ENCODE assay signal across 8 cellular contexts in the genomic region with DNA sequence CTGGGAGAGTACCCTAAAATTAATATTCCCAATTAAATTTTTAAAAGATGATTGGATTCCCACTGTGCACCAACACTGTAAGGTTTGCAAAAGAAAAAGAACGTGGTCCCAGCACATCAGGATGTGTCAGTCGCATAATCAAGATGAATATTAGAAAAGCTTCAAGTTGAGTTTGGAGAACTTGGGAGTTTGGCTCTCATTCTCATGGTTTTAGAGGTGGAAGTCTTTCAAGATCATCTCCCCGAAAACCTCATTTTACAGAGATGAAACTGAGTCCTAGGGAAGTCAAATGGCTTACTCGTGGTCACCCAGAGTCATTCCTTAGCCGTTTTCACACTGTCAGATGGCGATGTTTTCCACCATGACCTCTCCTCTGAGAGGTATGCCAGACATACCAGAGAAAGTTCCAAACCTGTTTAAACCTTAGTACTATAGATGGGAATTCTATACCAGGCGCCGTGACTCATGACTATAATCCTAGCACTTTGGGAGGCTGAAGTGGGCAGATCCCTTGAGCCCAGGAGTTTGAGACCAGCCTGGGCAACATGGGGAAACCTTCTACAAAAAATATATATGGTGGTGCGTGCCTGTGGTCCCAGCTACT. TPM values are rescaled to one million over a fixed set of nuclear protein-coding genes. Genes with fewer than 3 reads are reported as not detected.
DNase-seq lines count a peak whose midpoint lies in the region; ATAC-seq and TF ChIP-seq lines count a peak whose summit lies in the region.

No MANE protein-coding gene starts in this region.

- no peak for TF ChIP-seq CTCF in GM06990 (IDR thresholded peaks at IDR 0.05; ENCODE audit: insufficient read depth, low read length, poor library complexity, severe bottlenecking)
- no peak for TF ChIP-seq CTCF in SK-N-SH (IDR thresholded peaks at IDR 0.05)
- no peak for TF ChIP-seq CTCF in esophagus squamous epithelium (IDR thresholded peaks at IDR 0.05)

- H3K79me2 ChIP-seq in SK-N-SH (ENCODE audit: insufficient read depth) = peaks cover 58% of the 10 kb centered on the region

- H3K27ac ChIP-seq in SK-N-SH (ENCODE audit: low read depth in 2 of 2, low read length in 1 of 2) (peak overlapping the region; percentile 80 to 84), esophagus squamous epithelium (peak overlapping the region; percentile 88 to 98 (median 98)), rectal smooth muscle tissue (ENCODE audit: low read depth, low read length) (no peak overlapping the region)

- no peak for TF ChIP-seq RAD21 in SK-N-SH (IDR thresholded peaks at IDR 0.05; ENCODE audit: low read length)

- TF ChIP-seq EP300 in SK-N-SH (IDR thresholded peaks at IDR 0.05; ENCODE audit: borderline replicate concordance in 1 of 2, low read depth in 1 of 2, low read length in 1 of 2) = no peak

- 52% methylated on average over 9 of the region's 9 CpGs for WGBS in SK-N-SH (ENCODE audit: low lambda C conversion rate)
- 43 to 66% methylated on average over 9 of the region's 9 CpGs for WGBS in esophagus squamous epithelium, 2 donors

- H4K20me1 ChIP-seq in SK-N-SH (ENCODE audit: insufficient read depth) = peaks cover 35% of the 10 kb centered on the region

- H3K9ac ChIP-seq in SK-N-SH (peak overlapping the region; percentile 92), rectal smooth muscle tissue (ENCODE audit: low read length) (no peak overlapping the region)

- peaks cover 28% of the 10 kb centered on the region for H3F3A ChIP-seq in SK-N-SH (replicated peaks; ENCODE audit: insufficient read depth)

- no peaks in the 10 kb centered on the region; the same call in 1 of the 2 replicates for H3K36me3 ChIP-seq in GM06990 (ENCODE audit: control insufficient read depth, insufficient read depth, low read length)
- H3K36me3 ChIP-seq in SK-N-SH (replicated peaks in 1 of 2; ENCODE audit: control insufficient read depth in 1 of 2, insufficient read depth in 2 of 2, low read length in 1 of 2) = peaks cover 27 to 31% of the 10 kb centered on the region in 2 experiments
- H3K36me3 ChIP-seq in esophagus squamous epithelium = peaks cover 0 to 31% (median 0%) of the 10 kb centered on the region in 3 donors
- peaks cover 3% of the 10 kb centered on the region for H3K36me3 ChIP-seq in rectal smooth muscle tissue (ENCODE audit: control insufficient read depth, insufficient read depth, low read length)

- H3K27me3 ChIP-seq in GM06990 (replicated peaks; ENCODE audit: control insufficient read depth, insufficient read depth, low read length) (no peaks in the 10 kb centered on the region), SK-N-SH (ENCODE audit: insufficient read depth) (no peaks in the 10 kb centered on the region), esophagus squamous epithelium (no peaks in the 10 kb centered on the region), rectal smooth muscle tissue (ENCODE audit: control insufficient read depth, insufficient read depth, low read length) (no peaks in the 10 kb centered on the region)

- peaks cover 21 to 28% of the 10 kb centered on the region in 2 experiments for H3K4me1 ChIP-seq in SK-N-SH (ENCODE audit: control insufficient read depth in 1 of 2, insufficient read depth in 2 of 2, low read depth in 1 of 2, low read length in 1 of 2)
- H3K4me1 ChIP-seq in esophagus squamous epithelium = peaks cover 17 to 83% (median 23%) of the 10 kb centered on the region in 3 donors
- peaks cover 5% of the 10 kb centered on the region for H3K4me1 ChIP-seq in rectal smooth muscle tissue (ENCODE audit: control insufficient read depth, insufficient read depth, low read length)

- intact Hi-C loops in esophagus squamous epithelium (cut with DNase I) = no loop called here

- H2AFZ ChIP-seq in SK-N-SH (ENCODE audit: low read depth) = 0 out of 2 replicates have a peak overlapping the region, but pooled peaks have one; percentile 22

- no peak for TF ChIP-seq POLR2A in esophagus squamous epithelium (IDR thresholded peaks at IDR 0.05)

- peak overlapping the region; percentile 88 for H3K4me2 ChIP-seq in SK-N-SH

- POLR2A ChIA-PET in SK-N-SH (lab: Yijun Ruan, JAX) = interaction anchor here (1.0 kb wide), 1 partner anchor 12 kb away, joined by 3 read pairs; no protein-coding TSS in a partner anchor

- no peak for ATAC-seq in HG02973 (IDR thresholded peaks at IDR 0.05; ENCODE audit: unreplicated experiment)
- ATAC-seq in GM18861 (IDR thresholded peaks at IDR 0.05; ENCODE audit: unreplicated experiment) = no peak

- H3K9me3 ChIP-seq in SK-N-SH (no peaks in the 10 kb centered on the region; the same call in 1 of the 2 replicates), esophagus squamous epithelium (peaks cover 0 to 5% (median 0%) of the 10 kb centered on the region in 3 donors)

- CTCF ChIA-PET in SK-N-SH (lab: Yijun Ruan, JAX) = interaction anchor here (0.9 to 2.2 kb wide), 6 partner anchors 12 to 123 kb away, joined by 3 to 5 read pairs (median 3); no protein-coding TSS in a partner anchor

- no peaks in the 10 kb centered on the region for H3K9me2 ChIP-seq in SK-N-SH

- H3K4me3 ChIP-seq in GM06990 (replicated peaks; ENCODE audit: low read depth, low read length) = peak overlapping the region; percentile 86
- peak overlapping the region; percentile 79 to 97 for H3K4me3 ChIP-seq in SK-N-SH (ENCODE audit: low read depth in 2 of 2, low read length in 1 of 2)
- H3K4me3 ChIP-seq in esophagus squamous epithelium = peak overlapping the region; percentile 64 to 98 (median 96)
- peak overlapping the region; percentile 63 for H3K4me3 ChIP-seq in rectal smooth muscle tissue (ENCODE audit: low read length)

- no peak for DNase-seq in GM06990 (ENCODE audit: extremely low read depth, insufficient read length)
- DNase-seq in SK-N-SH = no peak
- no peak for DNase-seq in esophagus squamous epithelium (lab: John Stamatoyannopoulos, UW)
- DNase-seq in activated CD4-positive, CD25-positive, alpha-beta regulatory T cell (lab: John Stamatoyannopoulos, UW) = no peak
- no peak for DNase-seq in NCI-H345 (lab: John Stamatoyannopoulos, UW)

TF ChIP-seq in SK-N-SH, 30 proteins besides CTCF, POLR2A, EP300 and RAD21:
- TF ChIP-seq NRF1 (IDR thresholded peaks at IDR 0.05; ENCODE audit: low read depth, low read length) (no peak), FOXJ3 (CRISPR knock-in tag; IDR thresholded peaks at IDR 0.05) (no peak), NFIC (IDR thresholded peaks at IDR 0.05; ENCODE audit: borderline replicate concordance) (no peak; the same call in 1 of the 2 replicates), CHD2 (IDR thresholded peaks at IDR 0.05; ENCODE audit: low read length, partially characterized antibody) (no peak), POLR2AphosphoS5 (IDR thresholded peaks at IDR 0.05; ENCODE audit: low read depth, low read length) (0 out of 2 replicates have a peak, but pooled peaks have one; percentile 16), TCF12 (IDR thresholded peaks at IDR 0.05) (no peak), EZH2phosphoT487 (IDR thresholded peaks at IDR 0.05; ENCODE audit: borderline replicate concordance, low read depth) (no peak), MXI1 (IDR thresholded peaks at IDR 0.05; ENCODE audit: low read depth, low read length) (no peak)
- TF ChIP-seq, protein P1, sequence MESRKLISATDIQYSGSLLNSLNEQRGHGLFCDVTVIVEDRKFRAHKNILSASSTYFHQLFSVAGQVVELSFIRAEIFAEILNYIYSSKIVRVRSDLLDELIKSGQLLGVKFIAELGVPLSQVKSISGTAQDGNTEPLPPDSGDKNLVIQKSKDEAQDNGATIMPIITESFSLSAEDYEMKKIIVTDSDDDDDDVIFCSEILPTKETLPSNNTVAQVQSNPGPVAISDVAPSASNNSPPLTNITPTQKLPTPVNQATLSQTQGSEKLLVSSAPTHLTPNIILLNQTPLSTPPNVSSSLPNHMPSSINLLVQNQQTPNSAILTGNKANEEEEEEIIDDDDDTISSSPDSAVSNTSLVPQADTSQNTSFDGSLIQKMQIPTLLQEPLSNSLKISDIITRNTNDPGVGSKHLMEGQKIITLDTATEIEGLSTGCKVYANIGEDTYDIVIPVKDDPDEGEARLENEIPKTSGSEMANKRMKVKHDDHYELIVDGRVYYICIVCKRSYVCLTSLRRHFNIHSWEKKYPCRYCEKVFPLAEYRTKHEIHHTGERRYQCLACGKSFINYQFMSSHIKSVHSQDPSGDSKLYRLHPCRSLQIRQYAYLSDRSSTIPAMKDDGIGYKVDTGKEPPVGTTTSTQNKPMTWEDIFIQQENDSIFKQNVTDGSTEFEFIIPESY (IDR thresholded peaks at IDR 0.05; ENCODE audit: borderline replicate concordance, low read depth) = 0 out of 2 replicates have a peak, but pooled peaks have one; percentile 16
- TF ChIP-seq, protein P2, sequence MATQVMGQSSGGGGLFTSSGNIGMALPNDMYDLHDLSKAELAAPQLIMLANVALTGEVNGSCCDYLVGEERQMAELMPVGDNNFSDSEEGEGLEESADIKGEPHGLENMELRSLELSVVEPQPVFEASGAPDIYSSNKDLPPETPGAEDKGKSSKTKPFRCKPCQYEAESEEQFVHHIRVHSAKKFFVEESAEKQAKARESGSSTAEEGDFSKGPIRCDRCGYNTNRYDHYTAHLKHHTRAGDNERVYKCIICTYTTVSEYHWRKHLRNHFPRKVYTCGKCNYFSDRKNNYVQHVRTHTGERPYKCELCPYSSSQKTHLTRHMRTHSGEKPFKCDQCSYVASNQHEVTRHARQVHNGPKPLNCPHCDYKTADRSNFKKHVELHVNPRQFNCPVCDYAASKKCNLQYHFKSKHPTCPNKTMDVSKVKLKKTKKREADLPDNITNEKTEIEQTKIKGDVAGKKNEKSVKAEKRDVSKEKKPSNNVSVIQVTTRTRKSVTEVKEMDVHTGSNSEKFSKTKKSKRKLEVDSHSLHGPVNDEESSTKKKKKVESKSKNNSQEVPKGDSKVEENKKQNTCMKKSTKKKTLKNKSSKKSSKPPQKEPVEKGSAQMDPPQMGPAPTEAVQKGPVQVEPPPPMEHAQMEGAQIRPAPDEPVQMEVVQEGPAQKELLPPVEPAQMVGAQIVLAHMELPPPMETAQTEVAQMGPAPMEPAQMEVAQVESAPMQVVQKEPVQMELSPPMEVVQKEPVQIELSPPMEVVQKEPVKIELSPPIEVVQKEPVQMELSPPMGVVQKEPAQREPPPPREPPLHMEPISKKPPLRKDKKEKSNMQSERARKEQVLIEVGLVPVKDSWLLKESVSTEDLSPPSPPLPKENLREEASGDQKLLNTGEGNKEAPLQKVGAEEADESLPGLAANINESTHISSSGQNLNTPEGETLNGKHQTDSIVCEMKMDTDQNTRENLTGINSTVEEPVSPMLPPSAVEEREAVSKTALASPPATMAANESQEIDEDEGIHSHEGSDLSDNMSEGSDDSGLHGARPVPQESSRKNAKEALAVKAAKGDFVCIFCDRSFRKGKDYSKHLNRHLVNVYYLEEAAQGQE (IDR thresholded peaks at IDR 0.05; ENCODE audit: low read depth, low read length) = no peak

RNA-seq across cellular contexts. Expression of a gene that starts 1.2 kb away (rescaled TPM):
- polyA plus RNA-seq in SK-N-SH (2012; rRNA removed) = 45.1 and 62.4 TPM in 2 replicates
- 54.4 and 58.5 TPM in 2 replicates for polyA plus RNA-seq in SK-N-SH (2012; cell fraction: cytosol; rRNA removed)
- polyA plus RNA-seq in SK-N-SH (2012; cell fraction: nucleus; rRNA removed) = 48.9 and 66.1 TPM in 2 replicates
- total RNA-seq in esophagus squamous epithelium = 10 to 100 TPM; 27.3 to 39.2 (median 32.8) TPM
